7 cellular contexts compared by ENCODE assay signal in genomic region chr19:1417145-1417544, GRCh38. TPM values are rescaled to one million over a fixed set of nuclear protein-coding genes. Genes with fewer than 3 reads are reported as not detected.
A peak's percentile ranks its signal among the peaks of the same experiment; 100 is the strongest.
DNase-seq lines count a peak whose midpoint lies in the region; ATAC-seq and TF ChIP-seq lines count a peak whose summit lies in the region.
"Had no signal": no experiment of that assay in that cellular context is flagged by ENCODE, and none has a peak within 500 bp of the region (broad histone marks: within the 10 kb centered on the region; RNA-seq: fewer than 3 reads in every experiment).

No MANE protein-coding gene starts in this region.

- peaks cover 0 to 1% (median 0%) of the 10 kb centered on the region in 3 donors for H3K27me3 Mint-ChIP-seq in CD14-positive monocyte (ENCODE audit: low read depth in 3 of 3)

- no peak for TF ChIP-seq POLR2A in breast epithelium (IDR thresholded peaks at IDR 0.05)

- H3K27ac Mint-ChIP-seq in CD14-positive monocyte: peak overlapping the region in 4 of 7 donors; percentile 10 to 69 (median 30)

- TF ChIP-seq CTCF in CD14-positive monocyte (IDR thresholded peaks at IDR 0.05) (no peak), breast epithelium (IDR thresholded peaks at IDR 0.05) (no peak)

- peaks cover 24% of the 10 kb centered on the region for H3K4me1 Mint-ChIP-seq in CD14-positive monocyte

- DNase-seq in CD14-positive monocyte (ENCODE audit: low spot score) (no peak), breast epithelium (ENCODE audit: low spot score in 2 of 2) (no peak), midbrain (lab: John Stamatoyannopoulos, UW) (peak; percentile 18)
- DNase-seq in NK-92 treated with Interleukin-12 subunit alpha and Interleukin-12 subunit beta, amount 100 ng/mL, for 24 hours (lab: John Stamatoyannopoulos, UW): no peak
- no peak for DNase-seq in stimulated activated CD4-positive, alpha-beta T cell treated with anti-CD3 and anti-CD28 coated beads, Interleukin-15, amount 100 ng/mL, for 24 hours
- DNase-seq: activated T-cell treated with anti-CD3 and anti-CD28 coated beads, Interleukin-2, amount 50 U/mL, for 48 hours had no signal

- H3K4me1 ChIP-seq in breast epithelium: peaks cover 36 to 46% of the 10 kb centered on the region in 2 donors

- H3K36me3 ChIP-seq in breast epithelium: no peaks in the 10 kb centered on the region

- H3K9me3 ChIP-seq in breast epithelium: no peaks in the 10 kb centered on the region

- peak overlapping the region; percentile 95 to 97 for H3K27ac ChIP-seq in breast epithelium

- H3K4me3 Mint-ChIP-seq in CD14-positive monocyte: no peak overlapping the region

- H3K9me3 Mint-ChIP-seq in CD14-positive monocyte: no peaks in the 10 kb centered on the region

- H3K4me3 ChIP-seq in breast epithelium: peak overlapping the region in 1 of 3 donors; percentile 51

- peaks cover 38 to 71% of the 10 kb centered on the region in 2 donors for H3K36me3 Mint-ChIP-seq in CD14-positive monocyte

- intact Hi-C loops in CD14-positive monocyte (cut with micrococcal nuclease): no loop called here
- intact Hi-C loops in breast epithelium (cut with DNase I; ENCODE audit: low total_unique reads): no loop called here

- no peak for ATAC-seq in HG03175 (IDR thresholded peaks at IDR 0.05; ENCODE audit: unreplicated experiment)

- no peaks in the 10 kb centered on the region for H3K27me3 ChIP-seq in breast epithelium

RNA-seq across cellular contexts. Expression of gene DAZAP1, which starts 9.8 kb away (rescaled TPM):
- 1 to 10 TPM; 3.3 to 4.2 TPM for polyA plus RNA-seq in CD14-positive monocyte
- total RNA-seq in breast epithelium: 10 to 100 TPM; 35.8 to 50.9 (median 48.8) TPM

RNA-seq across cellular contexts. Expression of gene GAMT, which starts 15.8 kb away (rescaled TPM):
- polyA plus RNA-seq in CD14-positive monocyte: under 1 TPM; 0.95 to 0.96 TPM
- total RNA-seq in breast epithelium: 10 to 100 TPM; 23.6 to 40.0 (median 30.3) TPM

RNA-seq across cellular contexts. Expression of gene RPS15, which starts 21.1 kb away (rescaled TPM):
- polyA plus RNA-seq in CD14-positive monocyte: 1,000 to 10,000 TPM; 1,318 to 1,526 TPM
- total RNA-seq in breast epithelium: 1,000 to 10,000 TPM; 2,978 to 3,238 (median 2,982) TPM

RNA-seq across cellular contexts. Expression of gene APC2, which starts 32.8 kb away (rescaled TPM):
- not detected for polyA plus RNA-seq in CD14-positive monocyte
- under 1 TPM; under 0.01 to 0.29 (median 0.16) TPM for total RNA-seq in breast epithelium

RNA-seq across cellular contexts. Expression of gene NDUFS7, which starts 33.4 kb away (rescaled TPM):
- polyA plus RNA-seq in CD14-positive monocyte: 100 to 1,000 TPM; 211 to 232 TPM
- total RNA-seq in breast epithelium: 100 to 1,000 TPM in 1 of 3 donors, 10 to 100 TPM in 2; 67.5 to 122 (median 67.5) TPM
